In genomic region chr20:62304331-62305148, GRCh38 we compare ENCODE assay signal across 8 cellular contexts. TPM values are rescaled to one million over a fixed set of nuclear protein-coding genes. Genes with fewer than 3 reads are reported as not detected.
DNase-seq lines count a peak whose midpoint lies in the region; ATAC-seq and TF ChIP-seq lines count a peak whose summit lies in the region.

No MANE protein-coding gene starts in this region.

- H2BK120ac ChIP-seq in H9 (ENCODE audit: low read depth, low read length, poor library complexity, severe bottlenecking), result no peak overlapping the region

- no peaks in the 10 kb centered on the region for H3K27me3 ChIP-seq in H9 (ENCODE audit: insufficient read depth, low read length)
- H3K27me3 ChIP-seq in gastroesophageal sphincter, result no peaks in the 10 kb centered on the region
- H3K27me3 ChIP-seq in skeletal muscle satellite cell (ENCODE audit: control insufficient read depth, insufficient read depth, low read length), result no peaks in the 10 kb centered on the region

- no peak overlapping the region for H3K56ac ChIP-seq in H9 (ENCODE audit: insufficient read length, low read depth, low read length)

- no peak overlapping the region for H4K8ac ChIP-seq in H9 (replicated peaks; ENCODE audit: insufficient read length, low read depth, low read length)

- no peak overlapping the region for H2AFZ ChIP-seq in H9 (ENCODE audit: low read length)

- no peak overlapping the region for H3K14ac ChIP-seq in H9 (ENCODE audit: insufficient read depth, low read length)

- peak overlapping the region in 1 of 2 donors; percentile 99 for H3K4me3 ChIP-seq in gastroesophageal sphincter
- peak overlapping the region; percentile 98 for H3K4me3 ChIP-seq in skeletal muscle satellite cell (ENCODE audit: low read length)

- peak overlapping the region; percentile 85 to 97 (median 92); a peak in 4 of 7 replicates for H3K27ac Mint-ChIP-seq in H9

- H3K9me3 ChIP-seq in H9 (ENCODE audit: control insufficient read depth, low read depth, low read length) (no peaks in the 10 kb centered on the region), gastroesophageal sphincter (no peaks in the 10 kb centered on the region), skeletal muscle satellite cell (replicated peaks; ENCODE audit: low read length) (no peaks in the 10 kb centered on the region)

- no peak overlapping the region for H3K4ac ChIP-seq in H9 (ENCODE audit: low read depth, low read length)

- H3K27me3 Mint-ChIP-seq in H9 (ENCODE audit: low read depth), result no peaks in the 10 kb centered on the region

- TF ChIP-seq EP300 in gastroesophageal sphincter (IDR thresholded peaks at IDR 0.05), result no peak

- no peak overlapping the region for H2BK12ac ChIP-seq in H9 (ENCODE audit: insufficient read length, low read depth, low read length)

- H3K9ac ChIP-seq in H9 (ENCODE audit: extremely low read depth, insufficient read length, low read length) (no peak overlapping the region), skeletal muscle satellite cell (ENCODE audit: low read depth, low read length) (peak overlapping the region; percentile 92)

- no peak for DNase-seq in H9
- DNase-seq in DMS153 (lab: John Stamatoyannopoulos, UW), result no peak
- DNase-seq in activated CD8-positive, alpha-beta memory T cell treated with anti-CD3 and anti-CD28 coated beads for 24 hours, result no peak
- DNase-seq in stimulated activated CD4-positive, alpha-beta T cell treated with anti-CD3 and anti-CD28 coated beads, Interleukin-4, amount 100 ng/mL, for 4 hours, result no peak

- TF ChIP-seq CTCF in H9 (conservative IDR thresholded peaks at IDR 0.05) (no peak), VCaP (conservative IDR thresholded peaks at IDR 0.05) (no peak), gastroesophageal sphincter (IDR thresholded peaks at IDR 0.05) (no peak)

- H2BK15ac ChIP-seq in H9 (ENCODE audit: low read depth, low read length), result no peak overlapping the region

- H3K4me1 ChIP-seq in H9 (ENCODE audit: insufficient read depth, low read length) (no peaks in the 10 kb centered on the region; the same call in 1 of the 2 replicates), gastroesophageal sphincter (peaks cover 0 to 53% (median 21%) of the 10 kb centered on the region in 3 donors), skeletal muscle satellite cell (ENCODE audit: control insufficient read depth, insufficient read depth, low read length) (peaks cover 19% of the 10 kb centered on the region)

- no peak overlapping the region for H2BK5ac ChIP-seq in H9 (ENCODE audit: insufficient read length, low read length)

- H3K27ac ChIP-seq in H9 (ENCODE audit: insufficient read length, low read depth, low read length), result no peak overlapping the region
- peak overlapping the region; percentile 98 for H3K27ac ChIP-seq in VCaP
- peak overlapping the region in 3 of 4 donors; percentile 98 to 100 (median 99) for H3K27ac ChIP-seq in gastroesophageal sphincter

- H2BK20ac ChIP-seq in H9 (ENCODE audit: low read depth, low read length, poor library complexity, severe bottlenecking), result no peak overlapping the region

- no peak for TF ChIP-seq POLR2A in gastroesophageal sphincter (IDR thresholded peaks at IDR 0.05)
- TF ChIP-seq POLR2A in GM18505 (IDR thresholded peaks at IDR 0.05; ENCODE audit: borderline replicate concordance, extremely low read depth, insufficient read depth, insufficient read length), result no peak

- peaks cover 14 to 22% of the 10 kb centered on the region in 2 experiments for H3K4me1 Mint-ChIP-seq in H9

- no peak overlapping the region for H3K23ac ChIP-seq in H9 (ENCODE audit: insufficient read length, low read depth, low read length)

- no peak overlapping the region for H2AK5ac ChIP-seq in H9 (ENCODE audit: insufficient read length, low read length)

- no peaks in the 10 kb centered on the region for H3K9me3 Mint-ChIP-seq in H9

- no CpG with 5 or more reads among the region's 29 CpGs for WGBS in H9 (ENCODE audit: extremely low coverage, insufficient read length, low lambda C conversion rate)
- WGBS in gastroesophageal sphincter (ENCODE audit: low coverage in 1 of 2), 2 donors, result 50 to 69% methylated on average over 2 to 7 of the region's 29 CpGs

- H4K5ac ChIP-seq in H9 (ENCODE audit: insufficient read length, low read depth, low read length), result no peak overlapping the region

- H3K4me3 Mint-ChIP-seq in H9, result peak overlapping the region; percentile 90 to 96

- H4K20me1 ChIP-seq in H9 (ENCODE audit: control insufficient read depth, insufficient read depth, insufficient read length), result no peaks in the 10 kb centered on the region

- no peak for ATAC-seq in gastroesophageal sphincter
- ATAC-seq in GM18505 (IDR thresholded peaks at IDR 0.05; ENCODE audit: unreplicated experiment), result no peak

- H3K18ac ChIP-seq in H9 (ENCODE audit: insufficient read length, low read depth, low read length), result no peak overlapping the region

- H3K36me3 Mint-ChIP-seq in H9 (ENCODE audit: insufficient read depth in 1 of 3, low read depth in 3 of 3), result peaks cover 24 to 54% (median 53%) of the 10 kb centered on the region in 3 experiments

- H4K91ac ChIP-seq in H9 (ENCODE audit: insufficient read length, low read depth, low read length), result no peak overlapping the region

- H3K4me2 ChIP-seq in H9 (ENCODE audit: insufficient read depth, insufficient read length, low read length) (peak overlapping the region; percentile 63), skeletal muscle satellite cell (ENCODE audit: low read length) (peak overlapping the region; percentile 97)

- H3K36me3 ChIP-seq in gastroesophageal sphincter, result peaks cover 0 to 55% of the 10 kb centered on the region in 2 donors
- peaks cover 53% of the 10 kb centered on the region for H3K36me3 ChIP-seq in skeletal muscle satellite cell (ENCODE audit: insufficient read depth, low read length)

- H3K79me1 ChIP-seq in H9 (ENCODE audit: insufficient read depth, low read depth, low read length, poor library complexity, severe bottlenecking), result no peaks in the 10 kb centered on the region

- H3K79me2 ChIP-seq in H9 (ENCODE audit: insufficient read depth, low read length), result peaks cover 18% of the 10 kb centered on the region; the same call in 1 of the 2 replicates

- peaks cover 7% of the 10 kb centered on the region for H3K23me2 ChIP-seq in H9 (ENCODE audit: insufficient read length, low read depth, low read length, poor library complexity, severe bottlenecking)

- no peak overlapping the region for H3T11ph ChIP-seq in H9 (ENCODE audit: low read length)

RNA-seq across cellular contexts. Expression of gene ADRM1, which starts 1.7 kb away (rescaled TPM):
- total RNA-seq in H9 (2021), result 153 and 154 TPM in 2 replicates
- total RNA-seq in gastroesophageal sphincter, result 100 to 1,000 TPM; 131 to 182 (median 151) TPM
- 156 and 193 TPM in 2 replicates for total RNA-seq in skeletal muscle satellite cell (2012; rRNA removed)
